In genomic region chr14:74917646-74918081, GRCh38 we compare ENCODE assay signal across 14 cellular contexts. TPM values are rescaled to one million over a fixed set of nuclear protein-coding genes. Genes with fewer than 3 reads are reported as not detected.
DNase-seq lines count a peak whose midpoint lies in the region; ATAC-seq and TF ChIP-seq lines count a peak whose summit lies in the region.
"Had no signal": no experiment of that assay in that cellular context is flagged by ENCODE, and none has a peak within 500 bp of the region (broad histone marks: within the 10 kb centered on the region; RNA-seq: fewer than 3 reads in every experiment).

No MANE protein-coding gene starts in this region.

- H3K9me3 Mint-ChIP-seq in activated naive CD4-positive, alpha-beta T cell treated with anti-CD3 and anti-CD28 coated beads, Interleukin-2, amount 10 ng/mL, durations not matched to agents 7 days and 5 days: no peaks in the 10 kb centered on the region

- 4 to 9% methylated on average over 13 of the region's 13 CpGs for WGBS in aorta, 2 donors

- no peaks in the 10 kb centered on the region for H3K79me2 ChIP-seq in osteoblast (ENCODE audit: insufficient read depth, low read length)

- peak; percentile 86 for DNase-seq in Right ventricle myocardium inferior (ENCODE audit: missing footprints)
- DNase-seq in cardiac septum (ENCODE audit: low spot score): no peak
- peak; percentile 74 for DNase-seq in left cardiac atrium
- DNase-seq in osteoblast (ENCODE audit: insufficient read length, low spot score, missing footprints): peak; percentile 56
- DNase-seq in aorta: peak; percentile 84 to 86
- no peak for DNase-seq in NCI-H1092 (lab: John Stamatoyannopoulos, UW)
- DNase-seq in activated naive CD4-positive, alpha-beta T cell treated with anti-CD3 and anti-CD28 coated beads, Interleukin-2, amount 10 ng/mL, durations not matched to agents 7 days and 5 days: no peak
- DNase-seq: activated CD4-positive, alpha-beta T cell treated with anti-CD3 and anti-CD28 coated beads for 36 hours; NCI-H1092 treated with DMSO at 0.1 percent for 48 hours; NCI-H226 had no signal

- intact Hi-C loops in Right ventricle myocardium inferior (cut with DNase I) (no loop called here), cardiac septum (cut with DNase I) (loop anchor here (5.0 kb wide), 1 partner anchor 95 kb away; no protein-coding TSS in a partner anchor), left cardiac atrium (cut with DNase I) (no loop called here), aorta (cut with DNase I) (loop anchor here in 1 of 2 donors (1.0 kb wide), 1 partner anchor 171 kb away; no protein-coding TSS in a partner anchor)

- H3K4me3 ChIP-seq in osteoblast (ENCODE audit: insufficient read depth, low read length): no peak overlapping the region
- H3K4me3 ChIP-seq in aorta (ENCODE audit: low read length in 2 of 2): no peak overlapping the region
- H3K4me3 ChIP-seq: A549 had no signal

- peak overlapping the region; percentile 10 for H2AFZ ChIP-seq in osteoblast (ENCODE audit: low read length)

- no peaks in the 10 kb centered on the region for H3K36me3 Mint-ChIP-seq in activated naive CD4-positive, alpha-beta T cell treated with anti-CD3 and anti-CD28 coated beads, Interleukin-2, amount 10 ng/mL, durations not matched to agents 7 days and 5 days

- H4K20me1 ChIP-seq in osteoblast (ENCODE audit: insufficient read depth, low read length): no peaks in the 10 kb centered on the region

- H3K4me1 ChIP-seq in osteoblast (ENCODE audit: insufficient read depth, low read length): peaks cover 12% of the 10 kb centered on the region
- H3K4me1 ChIP-seq in aorta (ENCODE audit: control insufficient read depth in 1 of 2, insufficient read depth in 2 of 2, low read length in 2 of 2): no peaks in the 10 kb centered on the region
- H3K4me1 ChIP-seq: A549 had no signal

- ATAC-seq in Right ventricle myocardium inferior (peak; percentile 71), left cardiac atrium (peak; percentile 51 to 81), aorta (ENCODE audit: low FRiP score) (peak; percentile 67), HG03469 (IDR thresholded peaks at IDR 0.05; ENCODE audit: unreplicated experiment) (no peak)
- ATAC-seq: A549; activated CD4-positive, alpha-beta T cell treated with anti-CD3 and anti-CD28 coated beads for 36 hours had no signal

- H3K27ac ChIP-seq in osteoblast (ENCODE audit: low read depth, low read length) (no peak overlapping the region), aorta (ENCODE audit: low read depth in 1 of 2, low read length in 2 of 2) (peak overlapping the region in 1 of 2 donors; percentile 4)
- H3K27ac ChIP-seq: A549 had no signal

- no peak overlapping the region for H3K4me2 ChIP-seq in osteoblast (ENCODE audit: insufficient read depth, low read length)
- H3K4me2 ChIP-seq: A549 had no signal

- H3K36me3 ChIP-seq in osteoblast (ENCODE audit: insufficient read depth, low read length) (no peaks in the 10 kb centered on the region), aorta (ENCODE audit: control insufficient read depth in 1 of 2, insufficient read depth in 2 of 2, low read length in 1 of 2) (no peaks in the 10 kb centered on the region)

- H3K9me3 ChIP-seq in osteoblast (ENCODE audit: low read depth, low read length): no peaks in the 10 kb centered on the region
- H3K9me3 ChIP-seq in aorta (ENCODE audit: control insufficient read depth, low read length): no peaks in the 10 kb centered on the region
- H3K9me3 ChIP-seq: A549 had no signal

- CTCF ChIA-PET in activated naive CD4-positive, alpha-beta T cell treated with anti-CD3 and anti-CD28 coated beads, Interleukin-2, amount 10 ng/mL, durations not matched to agents 7 days and 5 days (lab: Charles Lee): interaction anchor here (1.0 kb wide), 3 partner anchors 10 to 170 kb away, joined by 3 to 5 read pairs (median 3); no protein-coding TSS in a partner anchor

- H3K4me3 Mint-ChIP-seq in activated naive CD4-positive, alpha-beta T cell treated with anti-CD3 and anti-CD28 coated beads, Interleukin-2, amount 10 ng/mL, durations not matched to agents 7 days and 5 days: no peak overlapping the region
- H3K4me3 Mint-ChIP-seq: activated CD4-positive, alpha-beta T cell treated with anti-CD3 and anti-CD28 coated beads for 36 hours had no signal

- no peak overlapping the region for H3K27ac Mint-ChIP-seq in activated naive CD4-positive, alpha-beta T cell treated with anti-CD3 and anti-CD28 coated beads, Interleukin-2, amount 10 ng/mL, durations not matched to agents 7 days and 5 days
- H3K27ac Mint-ChIP-seq: activated CD4-positive, alpha-beta T cell treated with anti-CD3 and anti-CD28 coated beads for 36 hours had no signal

- H3K27me3 Mint-ChIP-seq in activated naive CD4-positive, alpha-beta T cell treated with anti-CD3 and anti-CD28 coated beads, Interleukin-2, amount 10 ng/mL, durations not matched to agents 7 days and 5 days: peaks cover 16% of the 10 kb centered on the region
- H3K27me3 Mint-ChIP-seq: activated CD4-positive, alpha-beta T cell treated with anti-CD3 and anti-CD28 coated beads for 36 hours had no signal

- H3K4me1 Mint-ChIP-seq in activated naive CD4-positive, alpha-beta T cell treated with anti-CD3 and anti-CD28 coated beads, Interleukin-2, amount 10 ng/mL, durations not matched to agents 7 days and 5 days: peaks cover 6% of the 10 kb centered on the region

- no peaks in the 10 kb centered on the region for H3K27me3 ChIP-seq in osteoblast (ENCODE audit: insufficient read depth, low read length)
- no peaks in the 10 kb centered on the region for H3K27me3 ChIP-seq in aorta (ENCODE audit: control insufficient read depth in 1 of 2, insufficient read depth in 2 of 2, low read length in 1 of 2)

- no peak for TF ChIP-seq CTCF in osteoblast (IDR thresholded peaks at IDR 0.05; ENCODE audit: extremely low read depth, low read depth, low read length)

RNA-seq across cellular contexts. Expression of gene RPS6KL1, which starts 5.4 kb away (rescaled TPM):
- 19.1 TPM for total RNA-seq in Right ventricle myocardium inferior
- 19.8 TPM for total RNA-seq in cardiac septum
- total RNA-seq in left cardiac atrium: 10 to 100 TPM; 11.9 to 15.4 TPM
- total RNA-seq in osteoblast: 0.29 and 0.36 TPM in 2 replicates
- total RNA-seq in aorta: 10 to 100 TPM; 12.6 to 17.3 TPM
- 10 to 100 TPM in 1 of 2 donors, 1 to 10 TPM in 1; 3.3 to 13.8 TPM for polyA plus RNA-seq in aorta

RNA-seq across cellular contexts. Expression of gene DLST, which starts 35.9 kb away (rescaled TPM):
- total RNA-seq in Right ventricle myocardium inferior (213 TPM), cardiac septum (202 TPM), left cardiac atrium (100 to 1,000 TPM; 133 to 137 TPM), osteoblast (69.8 and 72.5 TPM in 2 replicates), aorta (10 to 100 TPM; 76.1 to 80.3 TPM)
- polyA plus RNA-seq in aorta: 10 to 100 TPM; 34.7 to 69.4 TPM

RNA-seq across cellular contexts. Expression of gene PGF, which starts 37.7 kb away (rescaled TPM):
- total RNA-seq in Right ventricle myocardium inferior (6.5 TPM), cardiac septum (9.4 TPM), left cardiac atrium (1 to 10 TPM; 4.6 to 5.0 TPM), osteoblast (16.3 and 24.5 TPM in 2 replicates), aorta (10 to 100 TPM; 29.1 to 33.7 TPM)
- polyA plus RNA-seq in aorta: 10 to 100 TPM in 1 of 2 donors, 1 to 10 TPM in 1; 7.6 to 16.3 TPM

RNA-seq across cellular contexts. Expression of gene PROX2, which starts 41.7 kb away (rescaled TPM):
- total RNA-seq in Right ventricle myocardium inferior (not detected), cardiac septum (not detected), left cardiac atrium (not detected), osteoblast (not detected in 2 replicates), aorta (not detected)
- polyA plus RNA-seq in aorta: not detected
- total RNA-seq: myocyte, temporal lobe had no signal
- polyA plus RNA-seq: A549 had no signal

Comparison
In these comparisons a context has a peak if more than half of its experiments do, and no peak if none do; other contexts are left out.
1. DNase-seq: peak in Right ventricle myocardium inferior (single experiment), left cardiac atrium (single experiment), osteoblast (single experiment) and aorta (2 of 2); none in cardiac septum (single experiment), NCI-H1092 (single experiment) and activated naive CD4-positive, alpha-beta T cell treated with anti-CD3 and anti-CD28 coated beads, Interleukin-2, amount 10 ng/mL, durations not matched to agents 7 days and 5 days (single experiment).